In the genomic region with DNA sequence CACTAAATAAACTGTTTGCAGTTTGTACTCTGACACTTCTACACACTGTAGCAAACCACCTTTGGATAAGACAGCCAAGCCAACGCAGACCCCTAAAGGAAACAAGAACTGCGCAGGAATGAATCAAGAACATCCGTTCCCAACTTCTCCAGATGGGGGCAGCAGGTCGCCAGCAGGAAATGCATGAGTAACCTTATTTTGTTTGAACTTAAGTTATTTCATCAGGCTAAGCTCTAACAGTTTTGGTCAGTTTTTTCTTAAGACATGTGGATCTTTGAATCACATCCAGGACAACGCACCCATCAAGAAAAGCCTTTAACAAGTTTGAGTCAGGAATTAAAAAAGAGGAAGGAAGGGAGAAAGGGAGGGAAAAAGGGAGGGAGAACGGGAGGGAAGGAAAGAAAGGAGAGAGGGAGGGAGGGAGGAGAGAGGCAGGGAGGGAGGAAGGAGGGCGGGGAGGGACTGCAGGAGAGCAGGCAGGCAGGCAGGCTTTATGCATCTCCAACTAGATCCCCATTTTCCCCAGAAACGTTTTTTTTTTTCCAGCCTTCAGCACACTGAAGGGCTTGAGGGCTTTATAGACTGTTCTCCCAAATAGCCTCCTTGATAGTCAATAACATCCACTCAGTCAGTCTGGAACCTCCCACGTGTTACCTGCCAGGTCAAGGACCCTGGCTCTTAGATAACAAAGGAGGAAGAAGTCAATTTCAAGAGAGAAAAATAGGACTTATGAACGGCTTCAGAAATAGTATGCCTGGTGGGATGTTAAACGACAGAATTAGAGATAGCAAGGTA, we compare ENCODE assay signal across 1 cellular context.
TF ChIP-seq lines count a peak whose summit lies in the region.

No MANE protein-coding gene starts in this region.

TF ChIP-seq in GM23338, 12 proteins besides CTCF, POLR2A, EP300 and RAD21 (continued from another document):
- no peak for TF ChIP-seq ZNF331 (CRISPR knock-in tag; IDR thresholded peaks at IDR 0.05; ENCODE audit: low read depth)
- TF ChIP-seq, protein P1, sequence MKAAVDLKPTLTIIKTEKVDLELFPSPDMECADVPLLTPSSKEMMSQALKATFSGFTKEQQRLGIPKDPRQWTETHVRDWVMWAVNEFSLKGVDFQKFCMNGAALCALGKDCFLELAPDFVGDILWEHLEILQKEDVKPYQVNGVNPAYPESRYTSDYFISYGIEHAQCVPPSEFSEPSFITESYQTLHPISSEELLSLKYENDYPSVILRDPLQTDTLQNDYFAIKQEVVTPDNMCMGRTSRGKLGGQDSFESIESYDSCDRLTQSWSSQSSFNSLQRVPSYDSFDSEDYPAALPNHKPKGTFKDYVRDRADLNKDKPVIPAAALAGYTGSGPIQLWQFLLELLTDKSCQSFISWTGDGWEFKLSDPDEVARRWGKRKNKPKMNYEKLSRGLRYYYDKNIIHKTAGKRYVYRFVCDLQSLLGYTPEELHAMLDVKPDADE (IDR thresholded peaks at IDR 0.05): no peak
- no peak for TF ChIP-seq REST (IDR thresholded peaks at IDR 0.05; ENCODE audit: unreplicated experiment)
